27 cellular contexts compared by ENCODE assay signal in the genomic region with DNA sequence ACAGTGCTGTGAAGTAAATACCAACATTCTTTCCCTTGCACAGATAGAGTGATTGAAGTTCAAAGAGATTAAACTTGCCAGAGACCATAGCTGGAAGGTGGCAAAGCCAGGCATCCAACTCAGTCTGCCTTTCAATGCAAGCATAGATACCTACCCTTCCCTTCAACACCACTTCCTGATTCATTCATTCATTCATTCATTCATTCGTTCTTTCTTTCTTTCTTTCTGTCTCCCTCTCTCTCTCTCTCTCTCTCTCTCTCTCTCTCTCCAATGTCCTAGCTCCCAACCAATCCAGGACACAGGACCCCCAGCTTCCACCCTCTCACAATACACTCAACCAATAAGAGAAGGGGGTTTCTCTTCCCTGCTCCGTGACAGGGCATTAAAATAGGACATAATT.
"Had no signal": no experiment of that assay in that cellular context is flagged by ENCODE, and none has a peak within 500 bp of the region (broad histone marks: within the 10 kb centered on the region; RNA-seq: fewer than 3 reads in every experiment).

No MANE protein-coding gene starts in this region.

- H3K27me3 ChIP-seq: neural progenitor cell, ovary, sigmoid colon, stomach, thyroid gland, tibial nerve, upper lobe of left lung, vagina had no signal

- FAIRE-seq: urothelium cell line had no signal

- H3K36me3 Mint-ChIP-seq: natural killer cell; neural progenitor cell; stimulated activated effector memory CD8-positive, alpha-beta T cell treated with anti-CD3 and anti-CD28 coated beads, Interleukin-12 subunit alpha, Interleukin-12 subunit beta, amount 100 ng/mL, for 72 hours had no signal

- H3K4me3 ChIP-seq: neural progenitor cell, ovary, sigmoid colon, stomach, thoracic aorta, thyroid gland, tibial nerve, upper lobe of left lung, vagina had no signal

- H3K4me2 ChIP-seq: neural progenitor cell had no signal

- H3K27ac ChIP-seq: neural progenitor cell, ovary, parathyroid adenoma, sigmoid colon, stomach, thoracic aorta, thyroid gland, tibial nerve, upper lobe of left lung, vagina had no signal

- H3K9me3 ChIP-seq: ovary, psoas muscle, sigmoid colon, stomach, thoracic aorta, thyroid gland, tibial nerve, upper lobe of left lung, vagina had no signal

- H3K9ac ChIP-seq: neural progenitor cell, parathyroid adenoma had no signal

- H3K27ac Mint-ChIP-seq: natural killer cell; nephron; neural progenitor cell; progenitor cell of endocrine pancreas; stimulated activated effector memory CD8-positive, alpha-beta T cell treated with anti-CD3 and anti-CD28 coated beads, Interleukin-12 subunit alpha, Interleukin-12 subunit beta, amount 100 ng/mL, for 72 hours; stimulated activated naive B cell treated with anti-CD40 and anti-IgM and Interleukin-4, amounts not matched to agents 10 μg/mL and 1 μg/mL and 100 μg/mL, for 72 hours; stimulated activated naive CD8-positive, alpha-beta T cell treated with anti-CD3 and anti-CD28 coated beads, Interleukin-15, Interleukin-2, amounts not matched to agents 100 ng/mL and 50 ng/mL, for 24 hours had no signal

- H3K9me3 Mint-ChIP-seq: nephron; neural progenitor cell; stimulated activated naive B cell treated with anti-CD40 and anti-IgM and Interleukin-4, amounts not matched to agents 10 μg/mL and 1 μg/mL and 100 μg/mL, for 72 hours had no signal

- H3K4me1 Mint-ChIP-seq: natural killer cell; nephron; stimulated activated effector memory CD8-positive, alpha-beta T cell treated with anti-CD3 and anti-CD28 coated beads, Interleukin-12 subunit alpha, Interleukin-12 subunit beta, amount 100 ng/mL, for 72 hours had no signal

- H3K36me3 ChIP-seq: neural progenitor cell, ovary, sigmoid colon, stomach, thoracic aorta, thyroid gland, tibial nerve, upper lobe of left lung, vagina had no signal

- H3K4me1 ChIP-seq: parathyroid adenoma, thyroid gland had no signal

- ATAC-seq: natural killer cell; psoas muscle; right cardiac atrium; stimulated activated effector memory CD8-positive, alpha-beta T cell treated with anti-CD3 and anti-CD28 coated beads, Interleukin-12 subunit alpha, Interleukin-12 subunit beta, amount 100 ng/mL, for 72 hours; stimulated activated naive B cell treated with anti-CD40 and anti-IgM and Interleukin-4, amounts not matched to agents 10 μg/mL and 1 μg/mL and 100 μg/mL, for 72 hours had no signal

- H2AFZ ChIP-seq: neural progenitor cell, parathyroid adenoma had no signal

- H3K4me3 Mint-ChIP-seq: natural killer cell; nephron; neural progenitor cell; stimulated activated effector memory CD8-positive, alpha-beta T cell treated with anti-CD3 and anti-CD28 coated beads, Interleukin-12 subunit alpha, Interleukin-12 subunit beta, amount 100 ng/mL, for 72 hours; stimulated activated naive B cell treated with anti-CD40 and anti-IgM and Interleukin-4, amounts not matched to agents 10 μg/mL and 1 μg/mL and 100 μg/mL, for 72 hours; stimulated activated naive CD8-positive, alpha-beta T cell treated with anti-CD3 and anti-CD28 coated beads, Interleukin-15, Interleukin-2, amounts not matched to agents 100 ng/mL and 50 ng/mL, for 24 hours had no signal

- DNase-seq: natural killer cell; occipital lobe; ovary; posterior cingulate gyrus; psoas muscle; right cardiac atrium; sigmoid colon; stimulated activated CD4-positive, alpha-beta T cell treated with anti-CD3 and anti-CD28 coated beads, Interleukin-15, amount 100 ng/mL, for 24 hours; stimulated activated CD4-positive, alpha-beta T cell treated with anti-CD3 and anti-CD28 coated beads, Interleukin-2, amount 100 ng/mL, for 24 hours; stimulated activated CD4-positive, alpha-beta T cell treated with anti-CD3 and anti-CD28 coated beads, Interleukin-2, amount 100 ng/mL, for 48 hours; stimulated activated CD4-positive, alpha-beta T cell treated with anti-CD3 and anti-CD28 coated beads, Interleukin-4, amount 100 ng/mL, for 24 hours; stimulated activated naive B cell treated with anti-CD40 and anti-IgM and Interleukin-4, amounts not matched to agents 10 μg/mL and 1 μg/mL and 100 μg/mL, for 72 hours; stimulated activated naive CD4-positive, alpha-beta T cell treated with Interleukin-2 at 50 U/mL for 16 hours; stomach; thyroid gland; trophoblast cell; upper lobe of left lung had no signal
